In genomic region chr17:1037238-1037879, GRCh38 we compare ENCODE assay signal across 29 cellular contexts.
"Had no signal": no experiment of that assay in that cellular context is flagged by ENCODE, and none has a peak within 500 bp of the region (broad histone marks: within the 10 kb centered on the region; RNA-seq: fewer than 3 reads in every experiment).

No MANE protein-coding gene starts in this region.

- H3K27ac Mint-ChIP-seq: activated CD4-positive, alpha-beta memory T cell treated with anti-CD3 and anti-CD28 coated beads for 36 hours; activated naive CD4-positive, alpha-beta T cell treated with anti-CD3 and anti-CD28 coated beads for 36 hours; activated naive CD8-positive, alpha-beta T cell treated with anti-CD3 and anti-CD28 coated beads for 36 hours; activated T-helper 1 cell treated with anti-CD3 and anti-CD28 coated beads, Interleukin-12 subunit alpha, Interleukin-12 subunit beta, Interleukin-2, Interleukin-4 antibody, amounts not matched to agents 30 ng/mL and 10 ng/mL and 1 ng/mL, durations not matched to agents 14 hours and 24 hours and 36 hours; T-helper 2 cell treated with Interferon-gamma antibody and Interleukin-4, amounts not matched to agents 5 μg/mL and 100 μg/mL, for 36 hours had no signal

- H3K4me1 ChIP-seq: ascending aorta, colonic mucosa, foreskin keratinocyte, right lobe of liver had no signal

- DNase-seq: activated CD4-positive, alpha-beta memory T cell treated with anti-CD3 and anti-CD28 coated beads for 36 hours; activated CD4-positive, alpha-beta T cell treated with anti-CD3 and anti-CD28 coated beads for 4 hours; activated CD8-positive, alpha-beta memory T cell treated with anti-CD3 and anti-CD28 coated beads, Interleukin-2, amount 50 U/mL, for 4 hours; activated effector memory CD4-positive, alpha-beta T cell treated with anti-CD3 and anti-CD28 coated beads, Interleukin-2, amount 50 U/mL, for 16 hours; activated naive CD4-positive, alpha-beta T cell treated with anti-CD3 and anti-CD28 coated beads for 36 hours; activated naive CD8-positive, alpha-beta T cell treated with anti-CD3 and anti-CD28 coated beads for 36 hours; activated T-cell treated with anti-CD3 and anti-CD28 coated beads, Interleukin-2, amount 50 U/mL, for 1 hour; adrenal gland; cerebellar nuclear complex; colonic mucosa; foreskin keratinocyte; mammary epithelial cell; midbrain; right lobe of liver; stimulated activated CD4-positive, alpha-beta T cell treated with anti-CD3 and anti-CD28 coated beads, Interleukin-12 subunit alpha, Interleukin-12 subunit beta, amount 100 ng/mL, for 4 hours; stimulated activated CD4-positive, alpha-beta T cell treated with anti-CD3 and anti-CD28 coated beads, Interleukin-4, amount 100 ng/mL, for 1 hour; stimulated activated naive CD8-positive, alpha-beta T cell treated with anti-CD3 and anti-CD28 coated beads, Interleukin-15, Interleukin-2, amounts not matched to agents 100 U/mL and 50 U/mL, for 24 hours; T-helper 1 cell; testis; trophoblast cell had no signal

- H3K9me3 ChIP-seq: adrenal gland, ascending aorta, colonic mucosa, esophagus muscularis mucosa, neutrophil, right lobe of liver, testis had no signal

- H3K27me3 Mint-ChIP-seq: activated CD4-positive, alpha-beta memory T cell treated with anti-CD3 and anti-CD28 coated beads for 36 hours; activated naive CD8-positive, alpha-beta T cell treated with anti-CD3 and anti-CD28 coated beads for 36 hours; brain; naive thymus-derived CD8-positive, alpha-beta T cell had no signal

- H3K36me3 ChIP-seq: adrenal gland, cardiac muscle cell, colonic mucosa, right lobe of liver had no signal

- H3K4me1 Mint-ChIP-seq: activated naive CD8-positive, alpha-beta T cell treated with anti-CD3 and anti-CD28 coated beads for 36 hours had no signal

- ATAC-seq: foreskin keratinocyte; naive thymus-derived CD8-positive, alpha-beta T cell; right lobe of liver; stimulated activated naive CD8-positive, alpha-beta T cell treated with anti-CD3 and anti-CD28 coated beads, Interleukin-15, Interleukin-2, amounts not matched to agents 100 U/mL and 50 U/mL, for 24 hours had no signal

- H3K27ac ChIP-seq: adrenal gland, ascending aorta, cardiac muscle cell, colonic mucosa, esophagus muscularis mucosa, foreskin keratinocyte, neutrophil, right lobe of liver, skin epidermis had no signal

- H3K27me3 ChIP-seq: adrenal gland, ascending aorta, colonic mucosa, esophagus muscularis mucosa, foreskin keratinocyte, neutrophil, right lobe of liver, testis had no signal

- H3K4me3 ChIP-seq: adrenal gland, ascending aorta, cardiac muscle cell, colonic mucosa, esophagus muscularis mucosa, right lobe of liver, skin epidermis, testis had no signal

- H3K4me3 Mint-ChIP-seq: activated CD4-positive, alpha-beta memory T cell treated with anti-CD3 and anti-CD28 coated beads for 36 hours; activated naive CD4-positive, alpha-beta T cell treated with anti-CD3 and anti-CD28 coated beads for 36 hours; activated naive CD8-positive, alpha-beta T cell treated with anti-CD3 and anti-CD28 coated beads for 36 hours; activated T-helper 1 cell treated with anti-CD3 and anti-CD28 coated beads, Interleukin-12 subunit alpha, Interleukin-12 subunit beta, Interleukin-2, Interleukin-4 antibody, amounts not matched to agents 30 ng/mL and 10 ng/mL and 1 ng/mL, durations not matched to agents 14 hours and 24 hours and 36 hours; brain; naive thymus-derived CD8-positive, alpha-beta T cell; T-helper 2 cell treated with Interferon-gamma antibody and Interleukin-4, amounts not matched to agents 5 μg/mL and 100 μg/mL, for 36 hours had no signal

- H3K9me3 Mint-ChIP-seq: activated CD4-positive, alpha-beta memory T cell treated with anti-CD3 and anti-CD28 coated beads for 36 hours; activated naive CD4-positive, alpha-beta T cell treated with anti-CD3 and anti-CD28 coated beads for 36 hours; activated naive CD8-positive, alpha-beta T cell treated with anti-CD3 and anti-CD28 coated beads for 36 hours; activated T-helper 1 cell treated with anti-CD3 and anti-CD28 coated beads, Interleukin-12 subunit alpha, Interleukin-12 subunit beta, Interleukin-2, Interleukin-4 antibody, amounts not matched to agents 30 ng/mL and 10 ng/mL and 1 ng/mL, durations not matched to agents 14 hours and 24 hours and 36 hours; brain; naive thymus-derived CD8-positive, alpha-beta T cell; T-helper 2 cell treated with Interferon-gamma antibody and Interleukin-4, amounts not matched to agents 5 μg/mL and 100 μg/mL, for 36 hours had no signal
